Comparison of ENCODE assay signal across 10 cellular contexts in the genomic region with DNA sequence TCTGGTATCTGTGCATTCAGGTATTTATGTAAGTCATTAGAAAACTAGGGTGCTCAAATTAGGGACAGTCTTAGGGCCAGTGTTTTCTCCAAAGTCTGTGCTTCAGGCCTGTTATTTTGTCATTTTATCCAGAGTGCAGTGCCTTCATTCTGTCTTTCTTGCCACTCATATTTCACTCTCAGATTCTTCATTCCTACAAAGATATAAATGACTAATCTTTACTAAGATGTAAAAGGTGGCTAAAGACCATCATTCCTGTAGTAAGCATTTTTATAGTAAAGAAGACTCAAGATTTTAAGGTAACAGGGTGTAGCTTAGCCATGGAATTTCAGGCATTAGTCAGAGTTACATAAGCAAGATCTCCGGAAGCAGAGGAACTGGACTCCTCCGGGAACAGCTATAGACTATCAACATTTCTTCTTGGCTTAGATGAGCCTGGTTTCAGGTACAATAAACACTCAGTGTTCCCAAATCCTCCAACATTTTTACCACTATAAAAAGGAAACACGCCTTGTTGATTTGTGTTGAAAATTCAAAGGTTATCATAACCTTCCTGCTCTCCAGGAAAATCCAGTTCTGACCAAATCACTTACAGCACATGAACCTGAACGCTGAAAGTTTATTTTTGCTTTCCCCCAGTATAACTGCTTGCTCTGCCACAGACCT. TPM values are rescaled to one million over a fixed set of nuclear protein-coding genes. Genes with fewer than 3 reads are reported as not detected.
DNase-seq lines count a peak whose midpoint lies in the region; ATAC-seq, FAIRE-seq and TF ChIP-seq lines count a peak whose summit lies in the region.
"Had no signal": no experiment of that assay in that cellular context is flagged by ENCODE, and none has a peak within 500 bp of the region (broad histone marks: within the 10 kb centered on the region; RNA-seq: fewer than 3 reads in every experiment).

No MANE protein-coding gene starts in this region.

- H3K4me3 Mint-ChIP-seq in stimulated activated effector memory CD8-positive, alpha-beta T cell treated with anti-CD3 and anti-CD28 coated beads, Interleukin-12 subunit alpha, Interleukin-12 subunit beta, amount 100 ng/mL, for 72 hours = no peak overlapping the region
- H3K4me3 Mint-ChIP-seq in activated CD4-positive, alpha-beta T cell treated with anti-CD3 and anti-CD28 coated beads, Interleukin-2, amount 10 ng/mL, durations not matched to agents 24 days and 14 days = no peak overlapping the region
- H3K4me3 Mint-ChIP-seq: activated CD8-positive, alpha-beta T cell treated with anti-CD3 and anti-CD28 coated beads, Interleukin-2, amount 10 ng/mL, durations not matched to agents 7 days and 5 days had no signal

- peak overlapping the region; percentile 25 for H2BK5ac ChIP-seq in IMR-90 (ENCODE audit: low read depth, low read length, poor library complexity, severe bottlenecking)

- H3K9me3 Mint-ChIP-seq in stimulated activated effector memory CD8-positive, alpha-beta T cell treated with anti-CD3 and anti-CD28 coated beads, Interleukin-12 subunit alpha, Interleukin-12 subunit beta, amount 100 ng/mL, for 72 hours = peaks cover 16% of the 10 kb centered on the region
- H3K9me3 Mint-ChIP-seq in activated CD4-positive, alpha-beta T cell treated with anti-CD3 and anti-CD28 coated beads, Interleukin-2, amount 10 ng/mL, durations not matched to agents 24 days and 14 days = peaks cover 9% of the 10 kb centered on the region

- H3K4me1 ChIP-seq in IMR-90 (ENCODE audit: control insufficient read depth, insufficient read depth, low read length) (peaks cover 5% of the 10 kb centered on the region), breast epithelium (no peaks in the 10 kb centered on the region)

- in situ Hi-C loops in IMR-90 (cut with MboI; ENCODE audit: low sequenced_read_pairs) = no loop called here

- H2AK5ac ChIP-seq in IMR-90 (ENCODE audit: low read depth, low read length) = no peak overlapping the region

- H3K9me1 ChIP-seq in IMR-90 (ENCODE audit: insufficient read depth, low read length) = peaks cover 8% of the 10 kb centered on the region

- H3K4ac ChIP-seq in IMR-90 (ENCODE audit: low read depth, low read length) = no peak overlapping the region

- H4K91ac ChIP-seq in IMR-90 (ENCODE audit: insufficient read depth, low read depth, low read length) = no peak overlapping the region

- H3K27me3 ChIP-seq in IMR-90 (ENCODE audit: control insufficient read depth, insufficient read depth, low read length) (no peaks in the 10 kb centered on the region), breast epithelium (no peaks in the 10 kb centered on the region)

- no peak overlapping the region for H3K23ac ChIP-seq in IMR-90 (ENCODE audit: low read depth, low read length)

- H3K79me1 ChIP-seq in IMR-90 (ENCODE audit: low read depth in 1 of 2, low read length in 2 of 2) = peaks cover 5 to 10% of the 10 kb centered on the region in 2 experiments; a peak in 3 of 4 replicates

- peak overlapping the region; percentile 10; the same call in 1 of the 2 replicates for H2BK120ac ChIP-seq in IMR-90 (ENCODE audit: low read depth, low read length)

- DNase-seq in IMR-90 (peak; percentile 61), breast epithelium (ENCODE audit: low spot score in 2 of 2) (no peak), COR-L47 (lab: John Stamatoyannopoulos, UW) (no peak)
- no peak for DNase-seq in stimulated activated effector memory CD8-positive, alpha-beta T cell treated with anti-CD3 and anti-CD28 coated beads, Interleukin-12 subunit alpha, Interleukin-12 subunit beta, amount 100 ng/mL, for 72 hours (ENCODE audit: low spot score in 2 of 2)
- DNase-seq in stimulated activated CD4-positive, alpha-beta T cell treated with anti-CD3 and anti-CD28 coated beads, Interleukin-4, amount 100 ng/mL, for 1 hour = no peak
- DNase-seq in activated CD4-positive, alpha-beta T cell treated with anti-CD3 and anti-CD28 coated beads, Interleukin-2, amount 10 ng/mL, durations not matched to agents 24 days and 14 days = no peak
- DNase-seq: activated CD8-positive, alpha-beta T cell treated with anti-CD3 and anti-CD28 coated beads, Interleukin-2, amount 10 ng/mL, durations not matched to agents 7 days and 5 days; NCI-H524 had no signal

- H3K27ac ChIP-seq in IMR-90 (ENCODE audit: insufficient read depth, low read length) (no peak overlapping the region), breast epithelium (peak overlapping the region; percentile 3 to 62)

- POLR2A ChIA-PET in IMR-90 (lab: Charles Lee; ENCODE audit: unreplicated experiment) = no interaction called here

- peaks cover 23% of the 10 kb centered on the region for H3K4me1 Mint-ChIP-seq in stimulated activated effector memory CD8-positive, alpha-beta T cell treated with anti-CD3 and anti-CD28 coated beads, Interleukin-12 subunit alpha, Interleukin-12 subunit beta, amount 100 ng/mL, for 72 hours
- peaks cover 27% of the 10 kb centered on the region for H3K4me1 Mint-ChIP-seq in activated CD4-positive, alpha-beta T cell treated with anti-CD3 and anti-CD28 coated beads, Interleukin-2, amount 10 ng/mL, durations not matched to agents 24 days and 14 days

- H3K14ac ChIP-seq in IMR-90 (replicated peaks; ENCODE audit: low read depth, low read length) = no peak overlapping the region

- BruUV-seq in IMR-90 (replicated peaks; lab: Mats Ljungman, UMichigan) = no TSS peak

- H3K4me3 ChIP-seq in IMR-90 (ENCODE audit: insufficient read depth, low read depth, low read length) (peak overlapping the region; percentile 21; the same call in 1 of the 2 replicates), breast epithelium (peak overlapping the region in 1 of 3 donors; percentile 23)

- intact Hi-C loops in IMR-90 (cut with micrococcal nuclease) = no loop called here
- intact Hi-C loops in breast epithelium (cut with DNase I; ENCODE audit: low total_unique reads) = no loop called here
- intact Hi-C loops in activated CD4-positive, alpha-beta T cell treated with anti-CD3 and anti-CD28 coated beads, Interleukin-2, amount 10 ng/mL, durations not matched to agents 24 days and 14 days (cut with micrococcal nuclease) = no loop called here

- TF ChIP-seq RAD21 in IMR-90 (IDR thresholded peaks at IDR 0.05; ENCODE audit: low read length) = no peak

- H4K5ac ChIP-seq in IMR-90 (ENCODE audit: low read depth, low read length) = no peak overlapping the region; the same call in 1 of the 2 replicates

- TF ChIP-seq POLR2A in IMR-90 (IDR thresholded peaks at IDR 0.05; ENCODE audit: low read depth, low read length) (no peak), breast epithelium (IDR thresholded peaks at IDR 0.05) (no peak)

- no peaks in the 10 kb centered on the region for H3K36me3 Mint-ChIP-seq in stimulated activated effector memory CD8-positive, alpha-beta T cell treated with anti-CD3 and anti-CD28 coated beads, Interleukin-12 subunit alpha, Interleukin-12 subunit beta, amount 100 ng/mL, for 72 hours
- H3K36me3 Mint-ChIP-seq in activated CD4-positive, alpha-beta T cell treated with anti-CD3 and anti-CD28 coated beads, Interleukin-2, amount 10 ng/mL, durations not matched to agents 24 days and 14 days (ENCODE audit: low read depth) = peaks cover 23% of the 10 kb centered on the region

- no peaks in the 10 kb centered on the region for H4K20me1 ChIP-seq in IMR-90 (ENCODE audit: insufficient read depth, low read length)

- H3K9me3 ChIP-seq in IMR-90 (ENCODE audit: control insufficient read depth, insufficient read depth, low read length) (no peaks in the 10 kb centered on the region), breast epithelium (peaks cover 0 to 11% of the 10 kb centered on the region in 2 donors)

- dilution Hi-C loops in IMR-90 (cut with HindIII; ENCODE audit: low sequenced_read_pairs, unreplicated experiment) = no loop called here

- peak overlapping the region; percentile 35; the same call in 1 of the 2 replicates for H3K9ac ChIP-seq in IMR-90 (ENCODE audit: low read depth, low read length)

- no peak overlapping the region for H2BK20ac ChIP-seq in IMR-90 (ENCODE audit: low read depth, low read length)

- no peak overlapping the region; a peak in 1 of 4 replicates for H4K8ac ChIP-seq in IMR-90 (ENCODE audit: low read depth in 2 of 2, low read length in 2 of 2)

- H3K4me2 ChIP-seq in IMR-90 (ENCODE audit: low read depth, low read length) = peak overlapping the region; percentile 71; the same call in 1 of the 2 replicates

- H3K36me3 ChIP-seq in IMR-90 (ENCODE audit: control insufficient read depth, insufficient read depth, low read length) (no peaks in the 10 kb centered on the region), breast epithelium (no peaks in the 10 kb centered on the region)

- H3K27me3 Mint-ChIP-seq in activated CD4-positive, alpha-beta T cell treated with anti-CD3 and anti-CD28 coated beads, Interleukin-2, amount 10 ng/mL, durations not matched to agents 24 days and 14 days = no peaks in the 10 kb centered on the region

- H3K56ac ChIP-seq in IMR-90 (ENCODE audit: extremely low read depth, insufficient read depth, low read length) = no peak overlapping the region

- TF ChIP-seq CTCF in IMR-90 (conservative IDR thresholded peaks at IDR 0.05; ENCODE audit: low read depth, low read length) (no peak), breast epithelium (IDR thresholded peaks at IDR 0.05) (no peak)

- no peak overlapping the region for H2AK9ac ChIP-seq in IMR-90 (replicated peaks; ENCODE audit: low read depth, low read length, poor library complexity)

- ATAC-seq in IMR-90 (ENCODE audit: low read depth) (peak; percentile 89), GM21447 (IDR thresholded peaks at IDR 0.05; ENCODE audit: unreplicated experiment) (no peak)
- ATAC-seq in stimulated activated effector memory CD8-positive, alpha-beta T cell treated with anti-CD3 and anti-CD28 coated beads, Interleukin-12 subunit alpha, Interleukin-12 subunit beta, amount 100 ng/mL, for 72 hours = peak; percentile 75
- ATAC-seq: activated CD8-positive, alpha-beta T cell treated with anti-CD3 and anti-CD28 coated beads, Interleukin-2, amount 10 ng/mL, durations not matched to agents 7 days and 5 days had no signal

- no CpG with 5 or more reads among the region's 4 CpGs for WGBS in IMR-90 (ENCODE audit: extremely low coverage in 2 of 2, insufficient read length in 1 of 2), 2 experiments

- no peak overlapping the region for H3K27ac Mint-ChIP-seq in stimulated activated effector memory CD8-positive, alpha-beta T cell treated with anti-CD3 and anti-CD28 coated beads, Interleukin-12 subunit alpha, Interleukin-12 subunit beta, amount 100 ng/mL, for 72 hours
- no peak overlapping the region for H3K27ac Mint-ChIP-seq in activated CD4-positive, alpha-beta T cell treated with anti-CD3 and anti-CD28 coated beads, Interleukin-2, amount 10 ng/mL, durations not matched to agents 24 days and 14 days
- H3K27ac Mint-ChIP-seq: activated CD8-positive, alpha-beta T cell treated with anti-CD3 and anti-CD28 coated beads, Interleukin-2, amount 10 ng/mL, durations not matched to agents 7 days and 5 days had no signal

- H3K18ac ChIP-seq in IMR-90 (ENCODE audit: low read depth, low read length) = no peak overlapping the region

- FAIRE-seq in islet of Langerhans (lab: Jason Lieb, UNC) = peak; percentile 62

- no peak overlapping the region for H2BK15ac ChIP-seq in IMR-90 (ENCODE audit: low read depth, low read length)

- no peak overlapping the region for H2AFZ ChIP-seq in IMR-90 (replicated peaks; ENCODE audit: low read length, poor library complexity)

- CTCF ChIA-PET in IMR-90 (lab: Yijun Ruan, JAX) = interaction anchor here (0.8 kb wide), 1 partner anchor 29 kb away, joined by 3 read pairs; no protein-coding TSS in a partner anchor

RNA-seq across cellular contexts. Expression of a gene that starts 23.8 kb away (rescaled TPM):
- total RNA-seq in IMR-90 (2012; rRNA removed) (6.1 TPM in 2 replicates), breast epithelium (10 to 100 TPM; 35.1 to 53.6 (median 51.8) TPM)
- 7.0 and 9.1 TPM in 2 replicates for polyA plus RNA-seq in IMR-90 (2012; rRNA removed)
- polyA plus RNA-seq in IMR-90 (2012; cell fraction: cytosol; rRNA removed) = 2.8 and 2.9 TPM in 2 replicates
- 1.4 and 6.8 TPM in 2 replicates for polyA plus RNA-seq in IMR-90 (2012; cell fraction: nucleus; rRNA removed; ENCODE audit: low replicate concordance)
- total RNA-seq in activated CD4-positive, alpha-beta T cell treated with anti-CD3 and anti-CD28 coated beads, Interleukin-2, amount 10 ng/mL, durations not matched to agents 24 days and 14 days = 76.1 and 79.9 TPM in 2 replicates

RNA-seq across cellular contexts. Expression of a gene that starts 52.7 kb away (rescaled TPM):
- total RNA-seq in IMR-90 (2012; rRNA removed) (37.2 and 47.1 TPM in 2 replicates), breast epithelium (10 to 100 TPM; 40.6 to 62.3 (median 59.3) TPM)
- 42.6 and 43.7 TPM in 2 replicates for polyA plus RNA-seq in IMR-90 (2012; rRNA removed)
- polyA plus RNA-seq in IMR-90 (2012; cell fraction: cytosol; rRNA removed) = 45.5 and 55.1 TPM in 2 replicates
- 42.3 and 49.2 TPM in 2 replicates for polyA plus RNA-seq in IMR-90 (2012; cell fraction: nucleus; rRNA removed; ENCODE audit: low replicate concordance)
- 49.3 and 50.5 TPM in 2 replicates for total RNA-seq in activated CD4-positive, alpha-beta T cell treated with anti-CD3 and anti-CD28 coated beads, Interleukin-2, amount 10 ng/mL, durations not matched to agents 24 days and 14 days
